11 cellular contexts compared by ENCODE assay signal in the genomic region with DNA sequence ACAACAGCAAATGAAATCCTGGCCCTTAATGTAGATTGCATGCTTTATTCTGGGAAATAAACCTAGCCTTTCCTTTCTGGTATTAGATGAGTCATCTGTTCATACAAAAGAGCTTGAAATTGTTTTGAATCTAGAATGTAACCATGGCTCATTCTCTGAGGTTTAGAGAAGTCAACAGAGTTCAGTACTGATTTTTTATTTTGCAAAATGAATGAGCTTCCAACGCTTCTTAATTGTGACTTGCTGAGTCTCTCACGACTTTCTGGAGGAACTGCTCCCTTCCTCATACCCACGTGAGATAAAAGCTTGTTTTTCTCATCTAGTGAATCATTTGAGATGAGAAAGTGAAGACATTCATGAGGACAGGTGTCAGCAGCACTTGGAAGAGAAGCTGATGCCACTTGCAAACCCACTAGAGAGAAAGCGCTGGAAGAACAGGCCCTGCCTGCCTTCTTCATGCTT.
DNase-seq lines count a peak whose midpoint lies in the region; ATAC-seq lines count a peak whose summit lies in the region.
"Had no signal": no experiment of that assay in that cellular context is flagged by ENCODE, and none has a peak within 500 bp of the region (broad histone marks: within the 10 kb centered on the region; RNA-seq: fewer than 3 reads in every experiment).

No MANE protein-coding gene starts in this region.

- intact Hi-C loops in activated T-helper 2 cell treated with anti-CD3 and anti-CD28 coated beads, Interferon-gamma antibody, Interleukin-2, Interleukin-4, amounts not matched to agents 10 μg/mL and 5 μg/mL and 100 μg/mL, durations not matched to agents 14 hours and 24 hours and 36 hours (cut with micrococcal nuclease): loop anchor here (1.0 to 10.0 kb wide), 6 partner anchors 73 to 1958 kb away; no protein-coding TSS in a partner anchor

- peak overlapping the region; percentile 84 for H3K27ac Mint-ChIP-seq in activated T-helper 2 cell treated with anti-CD3 and anti-CD28 coated beads, Interferon-gamma antibody, Interleukin-2, Interleukin-4, amounts not matched to agents 10 μg/mL and 5 μg/mL and 100 μg/mL, durations not matched to agents 14 hours and 24 hours and 36 hours

- no peaks in the 10 kb centered on the region for H3K36me3 Mint-ChIP-seq in activated T-helper 2 cell treated with anti-CD3 and anti-CD28 coated beads, Interferon-gamma antibody, Interleukin-2, Interleukin-4, amounts not matched to agents 10 μg/mL and 5 μg/mL and 100 μg/mL, durations not matched to agents 14 hours and 24 hours and 36 hours (ENCODE audit: low read depth)

- no peak overlapping the region for H3K4me3 Mint-ChIP-seq in activated T-helper 2 cell treated with anti-CD3 and anti-CD28 coated beads, Interferon-gamma antibody, Interleukin-2, Interleukin-4, amounts not matched to agents 10 μg/mL and 5 μg/mL and 100 μg/mL, durations not matched to agents 14 hours and 24 hours and 36 hours (ENCODE audit: low read depth)

- peaks cover 53% of the 10 kb centered on the region for H3K4me1 Mint-ChIP-seq in activated T-helper 2 cell treated with anti-CD3 and anti-CD28 coated beads, Interferon-gamma antibody, Interleukin-2, Interleukin-4, amounts not matched to agents 10 μg/mL and 5 μg/mL and 100 μg/mL, durations not matched to agents 14 hours and 24 hours and 36 hours (ENCODE audit: low read depth)

- H3K9me3 Mint-ChIP-seq in activated T-helper 2 cell treated with anti-CD3 and anti-CD28 coated beads, Interferon-gamma antibody, Interleukin-2, Interleukin-4, amounts not matched to agents 10 μg/mL and 5 μg/mL and 100 μg/mL, durations not matched to agents 14 hours and 24 hours and 36 hours: peaks cover 3% of the 10 kb centered on the region

- ATAC-seq in HG03159 (IDR thresholded peaks at IDR 0.05; ENCODE audit: unreplicated experiment): peak; percentile 54
- ATAC-seq in GM21529 (IDR thresholded peaks at IDR 0.05; ENCODE audit: unreplicated experiment): no peak
- ATAC-seq: left lobe of liver had no signal

- H3K27me3 Mint-ChIP-seq in activated T-helper 2 cell treated with anti-CD3 and anti-CD28 coated beads, Interferon-gamma antibody, Interleukin-2, Interleukin-4, amounts not matched to agents 10 μg/mL and 5 μg/mL and 100 μg/mL, durations not matched to agents 14 hours and 24 hours and 36 hours (ENCODE audit: low read depth): no peaks in the 10 kb centered on the region

- peak; percentile 24 for DNase-seq in stimulated activated CD4-positive, alpha-beta T cell treated with anti-CD3 and anti-CD28 coated beads, Interleukin-1b, Interleukin-23, amount 100 ng/mL, for 48 hours
- no peak for DNase-seq in stimulated activated CD4-positive, alpha-beta T cell treated with anti-CD3 and anti-CD28 coated beads, Interleukin-4, amount 100 ng/mL, for 1 hour
- DNase-seq in activated T-helper 2 cell treated with anti-CD3 and anti-CD28 coated beads, Interferon-gamma antibody, Interleukin-2, Interleukin-4, amounts not matched to agents 10 μg/mL and 5 μg/mL and 100 μg/mL, durations not matched to agents 14 hours and 24 hours and 36 hours (ENCODE audit: low spot score): no peak
- DNase-seq in NCI-H510A (lab: John Stamatoyannopoulos, UW) (no peak), Ammon's horn (ENCODE audit: low spot score) (no peak), NCI-H345 (lab: John Stamatoyannopoulos, UW) (no peak)
- DNase-seq: GM23248, NCI-H187 had no signal
